8 cellular contexts compared by ENCODE assay signal in genomic region chr3:132661120-132661519, GRCh38. TPM values are rescaled to one million over a fixed set of nuclear protein-coding genes. Genes with fewer than 3 reads are reported as not detected.
DNase-seq lines count a peak whose midpoint lies in the region; ATAC-seq, FAIRE-seq and TF ChIP-seq lines count a peak whose summit lies in the region.

No MANE protein-coding gene starts in this region.

- peaks cover 4 to 29% of the 10 kb centered on the region in 2 experiments; a peak in 3 of 4 replicates for H3K79me2 ChIP-seq in H1 (ENCODE audit: control insufficient read depth in 1 of 2, insufficient read depth in 2 of 2, low read length in 2 of 2)

- FAIRE-seq in H1 (lab: Jason Lieb, UNC): no peak
- FAIRE-seq in frontal cortex (lab: Jason Lieb, UNC): no peak

- H3K4me1 ChIP-seq in H1 (replicated peaks in 1 of 4; ENCODE audit: control insufficient read depth in 3 of 4, insufficient read depth in 4 of 4, low read length in 3 of 4): no peaks in the 10 kb centered on the region; a peak in 1 of 7 replicates
- H3K4me1 ChIP-seq in neutrophil (ENCODE audit: control insufficient read depth in 1 of 2, insufficient read depth in 1 of 2, low read depth in 1 of 2, low read length in 1 of 2): peaks cover 26 to 30% of the 10 kb centered on the region in 2 experiments

- CTCF ChIA-PET in H1 (lab: Charles Lee; ENCODE audit: partially characterized antibody): interaction anchor here (0.6 to 1.8 kb wide), 3 partner anchors 15 to 752 kb away, joined by 3 to 5 read pairs (median 3); no protein-coding TSS in a partner anchor

- no peak for TF ChIP-seq EP300 in H1 (IDR thresholded peaks at IDR 0.05; ENCODE audit: borderline replicate concordance in 1 of 2, low read depth in 2 of 2, low read length in 2 of 2)

- H3K79me1 ChIP-seq in H1 (ENCODE audit: low read depth, low read length): no peaks in the 10 kb centered on the region

- H2BK120ac ChIP-seq in H1 (replicated peaks; ENCODE audit: low read depth, low read length): no peak overlapping the region

- H3K4me2 ChIP-seq in H1 (ENCODE audit: insufficient read depth in 1 of 2, low read depth in 2 of 2, low read length in 2 of 2): peak overlapping the region; percentile 73 to 99

- no peak for TF ChIP-seq RAD21 in H1 (IDR thresholded peaks at IDR 0.05 in 1 of 2, conservative IDR thresholded peaks at IDR 0.05 in 1 of 2; ENCODE audit: low read depth in 2 of 2, low read length in 2 of 2)

- DNase-seq in DMS53 treated with DMSO at 0.1 percent for 48 hours (lab: John Stamatoyannopoulos, UW; ENCODE audit: unreplicated experiment) (peak; percentile 4), MG63 (no peak), H1 (ENCODE audit: low read depth in 1 of 2, low spot score in 2 of 2) (no peak), NCI-H2107 (lab: John Stamatoyannopoulos, UW) (no peak), frontal cortex (ENCODE audit: low spot score in 2 of 2) (no peak), MV-4-11 (lab: John Stamatoyannopoulos, UW) (no peak)

- no peak overlapping the region for H2BK20ac ChIP-seq in H1 (ENCODE audit: low read length)

- H4K5ac ChIP-seq in H1 (ENCODE audit: insufficient read length, low read depth, low read length): no peak overlapping the region

- H4K91ac ChIP-seq in H1 (replicated peaks; ENCODE audit: insufficient read length, low read length): no peak overlapping the region

- H3K23ac ChIP-seq in H1 (ENCODE audit: insufficient read length): no peak overlapping the region

- ATAC-seq in GM18870 (IDR thresholded peaks at IDR 0.05; ENCODE audit: unreplicated experiment): no peak

- H4K20me1 ChIP-seq in H1 (replicated peaks in 1 of 2; ENCODE audit: control insufficient read depth in 1 of 2, insufficient read depth in 2 of 2, low read length in 2 of 2): no peaks in the 10 kb centered on the region

- no peak overlapping the region for H2AK5ac ChIP-seq in H1 (ENCODE audit: low read depth, low read length)

- H3K27ac ChIP-seq in H1 (ENCODE audit: low read depth, low read length) (no peak overlapping the region), neutrophil (no peak overlapping the region)

- no peak overlapping the region for H2AFZ ChIP-seq in H1 (ENCODE audit: low read length)

- H3K18ac ChIP-seq in H1 (ENCODE audit: extremely low read depth, low read length): no peak overlapping the region

- TF ChIP-seq POLR2A in H1 (IDR thresholded peaks at IDR 0.05; ENCODE audit: control extremely low read depth in 1 of 2, low read depth in 2 of 2, low read length in 2 of 2): no peak

- H3K27me3 ChIP-seq in MG63 (no peaks in the 10 kb centered on the region), H1 (replicated peaks in 1 of 4; ENCODE audit: control insufficient read depth in 3 of 4, extremely low read depth in 1 of 4, insufficient read depth in 3 of 4, low read length in 3 of 4) (no peaks in the 10 kb centered on the region), neutrophil (no peaks in the 10 kb centered on the region)

- no peak overlapping the region for H3K56ac ChIP-seq in H1 (replicated peaks; ENCODE audit: insufficient read length, low read depth, low read length)

- H3K36me3 ChIP-seq in MG63: peaks cover 13% of the 10 kb centered on the region
- H3K36me3 ChIP-seq in H1 (ENCODE audit: control insufficient read depth in 2 of 4, insufficient read depth in 4 of 4, low read length in 3 of 4): no peaks in the 10 kb centered on the region; a peak in 1 of 8 replicates
- no peaks in the 10 kb centered on the region for H3K36me3 ChIP-seq in neutrophil

- POLR2A ChIA-PET in H1 (lab: Charles Lee; ENCODE audit: partially characterized antibody): interaction anchor here (0.7 to 1.3 kb wide), 2 partner anchors 9 to 12 kb away, joined by 3 to 4 read pairs; no protein-coding TSS in a partner anchor

- no peak overlapping the region for H2BK12ac ChIP-seq in H1 (ENCODE audit: low read depth, low read length)

- no peaks in the 10 kb centered on the region for H3K9me3 ChIP-seq in MG63
- no peaks in the 10 kb centered on the region for H3K9me3 ChIP-seq in H1 (ENCODE audit: insufficient read depth in 2 of 2, low read depth in 1 of 2, low read length in 1 of 2)
- no peaks in the 10 kb centered on the region for H3K9me3 ChIP-seq in neutrophil

- no peak overlapping the region for H4K8ac ChIP-seq in H1 (ENCODE audit: extremely low read depth, insufficient read depth, low read length)

- no peak overlapping the region for H3K14ac ChIP-seq in H1 (ENCODE audit: insufficient read length)

- peak overlapping the region in 3 of 4 experiments; percentile 80 to 93 (median 89); a peak in 6 of 7 replicates for H3K9ac ChIP-seq in H1 (replicated peaks in 1 of 4; ENCODE audit: extremely low read depth in 1 of 4, low read depth in 3 of 4, low read length in 3 of 4)

- peak overlapping the region; percentile 94 for H3K4me3 ChIP-seq in MG63
- peak overlapping the region; percentile 90 to 96 (median 94) for H3K4me3 ChIP-seq in H1 (ENCODE audit: extremely low read depth in 1 of 4, insufficient read depth in 2 of 4, low read depth in 3 of 4, low read length in 4 of 4)
- H3K4me3 ChIP-seq in neutrophil (ENCODE audit: low read depth in 1 of 2, low read length in 1 of 2): peak overlapping the region; percentile 80

- H3K4ac ChIP-seq in H1 (replicated peaks; ENCODE audit: insufficient read length, low read depth, low read length): no peak overlapping the region

- TF ChIP-seq CTCF in H1 (IDR thresholded peaks at IDR 0.05; ENCODE audit: control extremely low read depth in 1 of 3, insufficient read depth in 1 of 3, low read depth in 1 of 3, low read length in 3 of 3) (no peak), neutrophil (IDR thresholded peaks at IDR 0.05) (no peak)

- H2BK15ac ChIP-seq in H1 (ENCODE audit: low read length): no peak overlapping the region

- 28% methylated on average over 6 of the region's 6 CpGs; no CpG with 5 or more reads in 1 of the 2 experiments for WGBS in H1 (ENCODE audit: extremely low coverage in 1 of 2, insufficient coverage in 1 of 2, insufficient read length in 1 of 2, insufficient replicate concordance in 2 of 2, low coverage in 1 of 2, low lambda C conversion rate in 2 of 2, missing lambda C conversion rate in 1 of 2), 2 experiments

- H3K23me2 ChIP-seq in H1 (ENCODE audit: low read depth, low read length): peaks cover 11% of the 10 kb centered on the region

- no peak overlapping the region for H2BK5ac ChIP-seq in H1 (ENCODE audit: low read depth, low read length)

TF ChIP-seq in H1, 55 proteins besides CTCF, POLR2A, EP300 and RAD21:
- TF ChIP-seq PHF8 (conservative IDR thresholded peaks at IDR 0.05; ENCODE audit: low read depth, low read length): no peak
- TF ChIP-seq TCF12 (IDR thresholded peaks at IDR 0.05; ENCODE audit: low read depth, low read length): no peak
- TF ChIP-seq MAFK (IDR thresholded peaks at IDR 0.05; ENCODE audit: low read depth, low read length): no peak
- TF ChIP-seq CBX5 (IDR thresholded peaks at IDR 0.05; ENCODE audit: low read depth, low read length): no peak
- no peak for TF ChIP-seq BACH1 (IDR thresholded peaks at IDR 0.05; ENCODE audit: low read length)
- TF ChIP-seq CEBPB (IDR thresholded peaks at IDR 0.05; ENCODE audit: low read depth, low read length): no peak
- TF ChIP-seq ASH2L (IDR thresholded peaks at IDR 0.05; ENCODE audit: low read length): no peak
- no peak for TF ChIP-seq BCL11A (IDR thresholded peaks at IDR 0.05; ENCODE audit: low read depth in 2 of 2, low read length in 2 of 2)
- TF ChIP-seq FOSL1 (IDR thresholded peaks at IDR 0.05; ENCODE audit: insufficient read depth, low read depth, low read length): no peak
- TF ChIP-seq RFX5 (IDR thresholded peaks at IDR 0.05; ENCODE audit: borderline replicate concordance, low read depth, low read length): no peak

RNA-seq across cellular contexts. Expression of gene UBA5, which starts 1.0 kb away (rescaled TPM):
- 40.5 and 49.2 TPM in 2 replicates for total RNA-seq in MG63 (2014; rRNA removed; shearing (Covaris generic); ENCODE audit: low replicate concordance)
- total RNA-seq in H1 (2021; fragmentation: NEBNext Ultra II Directional; extraction: Animal tissue kit (Norgen Biotek cat#: 25700)): 28.0 and 28.7 TPM in 2 replicates
- 11.0 and 15.5 TPM in 2 replicates for polyA plus RNA-seq in H1 (2011; rRNA removed)
- polyA plus RNA-seq in H1 (2011; cell fraction: cytosol; rRNA removed): 27.3 TPM
- 29.8 TPM for polyA plus RNA-seq in H1 (2011; cell fraction: nucleus; rRNA removed)
- 21.6 to 38.5 TPM (median 22.8 TPM) in 4 replicates for polyA plus RNA-seq in H1 (2012, experiment 1 of 2)
- polyA plus RNA-seq in H1 (2012, experiment 2 of 2): 3.1 TPM
- 20.4 TPM for polyA plus RNA-seq in H1 (2013, experiment 1 of 2)
- polyA plus RNA-seq in H1 (2013, experiment 2 of 2): 21.0 TPM
- 15.4 and 28.5 TPM in 2 replicates for polyA minus RNA-seq in H1 (2011; rRNA and poly(A)+ RNA removed)
- polyA minus RNA-seq in H1 (2011; cell fraction: cytosol; rRNA and poly(A)+ RNA removed): 43.0 TPM
- 52.8 TPM for polyA minus RNA-seq in H1 (2011; cell fraction: nucleus; rRNA and poly(A)+ RNA removed)
- total RNA-seq in frontal cortex: 77.9 TPM

RNA-seq across cellular contexts. Expression of gene ACAD11, which starts 1.5 kb away (rescaled TPM):
- total RNA-seq in MG63 (2014; rRNA removed; shearing (Covaris generic); ENCODE audit: low replicate concordance): 4.3 and 12.1 TPM in 2 replicates
- 10.6 and 11.0 TPM in 2 replicates for total RNA-seq in H1 (2021; fragmentation: NEBNext Ultra II Directional; extraction: Animal tissue kit (Norgen Biotek cat#: 25700))
- 3.8 and 5.5 TPM in 2 replicates for polyA plus RNA-seq in H1 (2011; rRNA removed)
- polyA plus RNA-seq in H1 (2011; cell fraction: cytosol; rRNA removed): 8.5 TPM
- polyA plus RNA-seq in H1 (2011; cell fraction: nucleus; rRNA removed): 15.5 TPM
- polyA plus RNA-seq in H1 (2012, experiment 1 of 2): 7.0 to 10.8 TPM (median 9.2 TPM) in 4 replicates
- 1.0 TPM for polyA plus RNA-seq in H1 (2012, experiment 2 of 2)
- 11.3 TPM for polyA plus RNA-seq in H1 (2013, experiment 1 of 2)
- 10.6 TPM for polyA plus RNA-seq in H1 (2013, experiment 2 of 2)
- polyA minus RNA-seq in H1 (2011; rRNA and poly(A)+ RNA removed): 13.7 and 28.9 TPM in 2 replicates
- polyA minus RNA-seq in H1 (2011; cell fraction: cytosol; rRNA and poly(A)+ RNA removed): 5.7 TPM
- polyA minus RNA-seq in H1 (2011; cell fraction: nucleus; rRNA and poly(A)+ RNA removed): 32.2 TPM
- total RNA-seq in frontal cortex: 37.9 TPM
